In the genomic region with DNA sequence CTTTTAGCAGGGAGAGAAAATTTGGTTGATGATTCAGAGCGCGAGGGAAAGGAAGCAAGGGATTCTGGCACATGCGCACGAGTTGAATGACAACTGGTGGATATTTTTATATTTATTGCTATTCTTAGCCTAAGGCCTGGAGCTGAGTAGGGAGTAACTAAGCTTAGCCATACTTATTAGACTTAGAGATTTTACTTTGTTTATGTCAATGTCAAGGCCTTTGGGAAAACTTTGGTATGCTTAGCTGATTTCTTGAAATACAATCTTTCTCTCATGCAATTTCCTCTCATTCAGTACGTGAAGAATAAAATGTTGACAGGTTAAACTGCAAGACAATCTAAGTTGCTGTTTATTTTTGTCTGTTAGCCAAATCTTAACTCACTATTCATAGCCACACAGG, we compare ENCODE assay signal across 11 cellular contexts.
DNase-seq lines count a peak whose midpoint lies in the region; ATAC-seq, FAIRE-seq and TF ChIP-seq lines count a peak whose summit lies in the region.
"Had no signal": no experiment of that assay in that cellular context is flagged by ENCODE, and none has a peak within 500 bp of the region (broad histone marks: within the 10 kb centered on the region; RNA-seq: fewer than 3 reads in every experiment).

No MANE protein-coding gene starts in this region.

- no peaks in the 10 kb centered on the region for H4K20me1 ChIP-seq in astrocyte (ENCODE audit: insufficient read depth, low read length)

- H3K79me2 ChIP-seq in astrocyte (ENCODE audit: insufficient read depth, low read length) = no peaks in the 10 kb centered on the region

- H3K9me3 Mint-ChIP-seq in astrocyte (ENCODE audit: unreplicated experiment) = no peaks in the 10 kb centered on the region

- DNase-seq in EH (ENCODE audit: low read depth) (peak; percentile 98), astrocyte (ENCODE audit: low read depth) (peak; percentile 76), heart right ventricle (peak in 1 of 2 donors; percentile 82), skeletal muscle cell (ENCODE audit: low read depth) (peak; percentile 81), SHP77 (lab: John Stamatoyannopoulos, UW) (no peak), DMS114 treated with DMSO at 0.1 percent for 48 hours (lab: John Stamatoyannopoulos, UW; ENCODE audit: unreplicated experiment) (no peak)
- no peak for DNase-seq in activated CD4-positive, alpha-beta T cell treated with anti-CD3 and anti-CD28 coated beads, Interleukin-2, amount 50 U/mL, for 1 hour
- DNase-seq in stimulated activated CD4-positive, alpha-beta T cell treated with anti-CD3 and anti-CD28 coated beads, Interleukin-4, amount 100 ng/mL, for 24 hours = no peak
- DNase-seq: activated T-cell treated with anti-CD3 and anti-CD28 coated beads for 4 hours had no signal

- H3K4me1 Mint-ChIP-seq in astrocyte (ENCODE audit: low read depth, unreplicated experiment) = peaks cover 28% of the 10 kb centered on the region

- peak overlapping the region; percentile 64 for H3K4me2 ChIP-seq in astrocyte (ENCODE audit: low read length)

- H3K27ac ChIP-seq in astrocyte (ENCODE audit: low read depth, low read length) (peak overlapping the region; percentile 88), heart right ventricle (peak overlapping the region; percentile 72 to 93 (median 87))

- no peaks in the 10 kb centered on the region for H3K27me3 Mint-ChIP-seq in astrocyte (ENCODE audit: low read depth, unreplicated experiment)

- no peak overlapping the region for H3K4me3 Mint-ChIP-seq in astrocyte (ENCODE audit: unreplicated experiment)

- no peak overlapping the region for H3K4me3 ChIP-seq in astrocyte (ENCODE audit: insufficient read depth, low read depth, low read length)
- H3K4me3 ChIP-seq in heart right ventricle = peak overlapping the region in 3 of 10 donors; percentile 3 to 18 (median 10)
- no peak overlapping the region for H3K4me3 ChIP-seq in skeletal muscle cell (ENCODE audit: low read depth, low read length)

- H3K9me3 ChIP-seq in astrocyte (ENCODE audit: insufficient read depth, low read depth, low read length) (no peaks in the 10 kb centered on the region), heart right ventricle (no peaks in the 10 kb centered on the region)

- WGBS in heart right ventricle, 2 donors = 3 to 5% methylated on average over 5 of the region's 5 CpGs

- H3K36me3 ChIP-seq in astrocyte (ENCODE audit: insufficient read depth, low read length) (no peaks in the 10 kb centered on the region), heart right ventricle (no peaks in the 10 kb centered on the region)

- H3K27ac Mint-ChIP-seq in astrocyte (ENCODE audit: unreplicated experiment) = no peak overlapping the region

- H3K4me1 ChIP-seq in astrocyte (ENCODE audit: insufficient read depth, low read length) = peaks cover 30% of the 10 kb centered on the region
- H3K4me1 ChIP-seq in heart right ventricle = peaks cover 16 to 62% (median 50%) of the 10 kb centered on the region in 9 donors

- no peaks in the 10 kb centered on the region for H3K27me3 ChIP-seq in astrocyte (ENCODE audit: insufficient read depth, low read length)
- no peaks in the 10 kb centered on the region for H3K27me3 ChIP-seq in heart right ventricle

- ATAC-seq in heart right ventricle = peak; percentile 78 to 96 (median 92)

- peaks cover 2% of the 10 kb centered on the region for H3K36me3 Mint-ChIP-seq in astrocyte (ENCODE audit: low read depth, unreplicated experiment)

- H3K9ac ChIP-seq in astrocyte (ENCODE audit: low read length) = peak overlapping the region; percentile 63

- FAIRE-seq in astrocyte (lab: Jason Lieb, UNC) = no peak
- FAIRE-seq: G401.6, RCC 7860 had no signal

- intact Hi-C loops in heart right ventricle (cut with DNase I) = loop anchor here in 5 of 10 donors (2.0 to 10.0 kb wide), 6 partner anchors 34 to 299 kb away; no protein-coding TSS in a partner anchor

- no peak for TF ChIP-seq CTCF in astrocyte (IDR thresholded peaks at IDR 0.05; ENCODE audit: insufficient read depth, low read depth, low read length)
- TF ChIP-seq CTCF in heart right ventricle (IDR thresholded peaks at IDR 0.05) = no peak

- H2AFZ ChIP-seq in astrocyte (ENCODE audit: low read depth, low read length) = no peak overlapping the region

Comparison
In these comparisons a context has a peak if more than half of its experiments do, and no peak if none do; other contexts are left out.
1. DNase-seq: peak in EH (single experiment), astrocyte (single experiment) and skeletal muscle cell (single experiment); none in activated CD4-positive, alpha-beta T cell treated with anti-CD3 and anti-CD28 coated beads, Interleukin-2, amount 50 U/mL, for 1 hour (single experiment), SHP77 (0 of 2), stimulated activated CD4-positive, alpha-beta T cell treated with anti-CD3 and anti-CD28 coated beads, Interleukin-4, amount 100 ng/mL, for 24 hours (single experiment) and DMS114 treated with DMSO at 0.1 percent for 48 hours (single experiment).